In genomic region chr18:53268455-53268854, GRCh38 we compare ENCODE assay signal across 24 cellular contexts.
DNase-seq lines count a peak whose midpoint lies in the region; ATAC-seq and TF ChIP-seq lines count a peak whose summit lies in the region.
"Had no signal": no experiment of that assay in that cellular context is flagged by ENCODE, and none has a peak within 500 bp of the region (broad histone marks: within the 10 kb centered on the region; RNA-seq: fewer than 3 reads in every experiment).

No MANE protein-coding gene starts in this region.

- H3K27ac Mint-ChIP-seq in H9 (peak overlapping the region in 2 of 3 experiments; percentile 32 to 85; a peak in 4 of 7 replicates), glutamatergic neuron (ENCODE audit: unreplicated experiment) (peak overlapping the region; percentile 48), neural progenitor cell (peak overlapping the region; percentile 10), WTC11 (no peak overlapping the region)
- H3K27ac Mint-ChIP-seq: CD14-positive monocyte; CD8-positive, alpha-beta memory T cell; IgD-negative memory B cell had no signal

- no TSS peak for BruUV-seq in PC-9 (replicated peaks; lab: Mats Ljungman, UMichigan)

- no peak overlapping the region for H3K14ac ChIP-seq in H9 (ENCODE audit: insufficient read depth, low read length)

- H3K9me3 Mint-ChIP-seq in H9, result no peaks in the 10 kb centered on the region
- no peaks in the 10 kb centered on the region for H3K9me3 Mint-ChIP-seq in glutamatergic neuron (ENCODE audit: unreplicated experiment)
- no peaks in the 10 kb centered on the region for H3K9me3 Mint-ChIP-seq in neural progenitor cell
- peaks cover 4% of the 10 kb centered on the region; the same call in 1 of the 2 replicates for H3K9me3 Mint-ChIP-seq in WTC11

- H3K36me3 ChIP-seq in neural progenitor cell (no peaks in the 10 kb centered on the region), PC-9 (ENCODE audit: low read depth) (no peaks in the 10 kb centered on the region)
- H3K36me3 ChIP-seq: BE2C, Peyer's patch had no signal

- H2BK5ac ChIP-seq in H9 (ENCODE audit: insufficient read length, low read length), result no peak overlapping the region

- no peaks in the 10 kb centered on the region for H3K9me3 ChIP-seq in H9 (ENCODE audit: control insufficient read depth, low read depth, low read length)
- H3K9me3 ChIP-seq in neural progenitor cell (ENCODE audit: low read depth), result no peaks in the 10 kb centered on the region
- no peaks in the 10 kb centered on the region for H3K9me3 ChIP-seq in PC-9 (ENCODE audit: insufficient read depth, low read depth)
- H3K9me3 ChIP-seq: BE2C, Peyer's patch had no signal

- H3K4me2 ChIP-seq in H9 (ENCODE audit: insufficient read depth, insufficient read length, low read length) (no peak overlapping the region), neural progenitor cell (no peak overlapping the region), PC-9 (no peak overlapping the region)

- H3K4me1 ChIP-seq in H9 (ENCODE audit: insufficient read depth, low read length) (no peaks in the 10 kb centered on the region), neural progenitor cell (no peaks in the 10 kb centered on the region), PC-9 (replicated peaks; ENCODE audit: insufficient read depth) (no peaks in the 10 kb centered on the region)
- H3K4me1 ChIP-seq: BE2C, Peyer's patch had no signal

- H3K79me1 ChIP-seq in H9 (ENCODE audit: insufficient read depth, low read depth, low read length, poor library complexity, severe bottlenecking), result no peaks in the 10 kb centered on the region

- CTCF ChIA-PET in PC-9 (lab: Charles Lee) (no interaction called here), WTC11 (lab: Charles Lee) (no interaction called here)

- H4K8ac ChIP-seq in H9 (replicated peaks; ENCODE audit: insufficient read length, low read depth, low read length), result no peak overlapping the region

- H3K27me3 ChIP-seq in H9 (ENCODE audit: insufficient read depth, low read length) (no peaks in the 10 kb centered on the region), neural progenitor cell (no peaks in the 10 kb centered on the region), PC-9 (ENCODE audit: insufficient read depth, low read depth) (no peaks in the 10 kb centered on the region)
- H3K27me3 ChIP-seq: BE2C, Peyer's patch had no signal

- no peak for TF ChIP-seq CTCF in H9 (conservative IDR thresholded peaks at IDR 0.05)
- TF ChIP-seq CTCF in glutamatergic neuron (IDR thresholded peaks at IDR 0.05; ENCODE audit: partially characterized antibody, unreplicated experiment), result no peak
- TF ChIP-seq CTCF in neural progenitor cell (IDR thresholded peaks at IDR 0.05), result no peak
- no peak for TF ChIP-seq CTCF in PC-9 (conservative IDR thresholded peaks at IDR 0.05)
- TF ChIP-seq CTCF in WTC11 (IDR thresholded peaks at IDR 0.05), result no peak

- no peak overlapping the region for H3K4ac ChIP-seq in H9 (ENCODE audit: low read depth, low read length)

- no peaks in the 10 kb centered on the region for H4K20me1 ChIP-seq in H9 (ENCODE audit: control insufficient read depth, insufficient read depth, insufficient read length)
- no peaks in the 10 kb centered on the region for H4K20me1 ChIP-seq in neural progenitor cell (ENCODE audit: low read depth)
- no peaks in the 10 kb centered on the region for H4K20me1 ChIP-seq in PC-9 (ENCODE audit: insufficient read depth)

- H3K79me2 ChIP-seq in H9 (ENCODE audit: insufficient read depth, low read length) (no peaks in the 10 kb centered on the region), neural progenitor cell (ENCODE audit: low read depth) (no peaks in the 10 kb centered on the region), PC-9 (ENCODE audit: low read depth) (no peaks in the 10 kb centered on the region)

- no peaks in the 10 kb centered on the region for H3F3A ChIP-seq in neural progenitor cell (ENCODE audit: low read depth)
- no peaks in the 10 kb centered on the region for H3F3A ChIP-seq in PC-9 (ENCODE audit: insufficient read depth, low read depth)

- no peak overlapping the region for H2AFZ ChIP-seq in H9 (ENCODE audit: low read length)
- no peak overlapping the region for H2AFZ ChIP-seq in neural progenitor cell (replicated peaks)
- no peak overlapping the region for H2AFZ ChIP-seq in PC-9

- H3K23me2 ChIP-seq in H9 (ENCODE audit: insufficient read length, low read depth, low read length, poor library complexity, severe bottlenecking), result no peaks in the 10 kb centered on the region

- peaks cover 4% of the 10 kb centered on the region in 2 experiments; a peak in 3 of 4 replicates for H3K4me1 Mint-ChIP-seq in H9
- H3K4me1 Mint-ChIP-seq in glutamatergic neuron (ENCODE audit: low read depth, unreplicated experiment), result peaks cover 5% of the 10 kb centered on the region
- peaks cover 8% of the 10 kb centered on the region for H3K4me1 Mint-ChIP-seq in neural progenitor cell
- H3K4me1 Mint-ChIP-seq in WTC11, result peaks cover 6% of the 10 kb centered on the region
- H3K4me1 Mint-ChIP-seq: CD14-positive monocyte; CD8-positive, alpha-beta memory T cell; IgD-negative memory B cell had no signal

- no peak overlapping the region for H4K91ac ChIP-seq in H9 (ENCODE audit: insufficient read length, low read depth, low read length)

- WGBS in H9 (ENCODE audit: extremely low coverage, insufficient read length, low lambda C conversion rate), result no CpG with 5 or more reads among the region's 3 CpGs

- H3K27ac ChIP-seq in H9 (ENCODE audit: insufficient read length, low read depth, low read length) (no peak overlapping the region), neural progenitor cell (no peak overlapping the region), PC-9 (no peak overlapping the region)
- H3K27ac ChIP-seq: HL-60, Peyer's patch, SK-N-MC had no signal

- DNase-seq in H9, result no peak
- DNase-seq in OCI-M1 (lab: John Stamatoyannopoulos, UW), result peak; percentile 1
- DNase-seq in glutamatergic neuron, result no peak
- no peak for DNase-seq in neural progenitor cell (ENCODE audit: low spot score)
- DNase-seq in activated CD4-positive, alpha-beta T cell treated with anti-CD3 and anti-CD28 coated beads, Interleukin-2, amount 50 U/mL, for 48 hours, result no peak
- no peak for DNase-seq in PC-9
- DNase-seq in WTC11 (ENCODE audit: low spot score), result no peak
- DNase-seq: ACHN; BE2C; Calu3; CD8-positive, alpha-beta memory T cell; DMS79 treated with DMSO at 0.1 percent for 48 hours; GF-D8; NCI-H1092 treated with DMSO at 0.1 percent for 48 hours; NCI-H1436; NCI-H187; NCI-H2081 treated with DMSO at 0.1 percent for 48 hours; NCI-H526; Peyer's patch; SIG-M5 had no signal

- H2BK15ac ChIP-seq in H9 (ENCODE audit: low read depth, low read length), result no peak overlapping the region

- H3K4me3 Mint-ChIP-seq in H9, result no peak overlapping the region
- H3K4me3 Mint-ChIP-seq in glutamatergic neuron (ENCODE audit: unreplicated experiment), result no peak overlapping the region
- H3K4me3 Mint-ChIP-seq in neural progenitor cell, result no peak overlapping the region
- no peak overlapping the region for H3K4me3 Mint-ChIP-seq in WTC11
- H3K4me3 Mint-ChIP-seq: CD14-positive monocyte; CD8-positive, alpha-beta memory T cell; IgD-negative memory B cell had no signal

- H2BK12ac ChIP-seq in H9 (ENCODE audit: insufficient read length, low read depth, low read length), result no peak overlapping the region

- H3K56ac ChIP-seq in H9 (ENCODE audit: insufficient read length, low read depth, low read length), result no peak overlapping the region

- no peak overlapping the region for H3K9ac ChIP-seq in H9 (ENCODE audit: extremely low read depth, insufficient read length, low read length)
- no peak overlapping the region for H3K9ac ChIP-seq in neural progenitor cell

- no peak overlapping the region for H2AK5ac ChIP-seq in H9 (ENCODE audit: insufficient read length, low read length)

- POLR2A ChIA-PET in PC-9 (lab: Charles Lee; ENCODE audit: unreplicated experiment) (no interaction called here), WTC11 (lab: Charles Lee) (no interaction called here)

- no peak overlapping the region for H4K5ac ChIP-seq in H9 (ENCODE audit: insufficient read length, low read depth, low read length)

- H2BK20ac ChIP-seq in H9 (ENCODE audit: low read depth, low read length, poor library complexity, severe bottlenecking), result no peak overlapping the region

- no peak overlapping the region for H3T11ph ChIP-seq in H9 (ENCODE audit: low read length)

- no peaks in the 10 kb centered on the region for H3K36me3 Mint-ChIP-seq in H9 (ENCODE audit: insufficient read depth in 1 of 3, low read depth in 3 of 3)
- H3K36me3 Mint-ChIP-seq in glutamatergic neuron (ENCODE audit: unreplicated experiment), result no peaks in the 10 kb centered on the region
- no peaks in the 10 kb centered on the region for H3K36me3 Mint-ChIP-seq in neural progenitor cell
- no peaks in the 10 kb centered on the region for H3K36me3 Mint-ChIP-seq in WTC11
- H3K36me3 Mint-ChIP-seq: CD14-positive monocyte; CD8-positive, alpha-beta memory T cell; IgD-negative memory B cell had no signal

- H3K23ac ChIP-seq in H9 (ENCODE audit: insufficient read length, low read depth, low read length), result no peak overlapping the region

- no peak overlapping the region for H2BK120ac ChIP-seq in H9 (ENCODE audit: low read depth, low read length, poor library complexity, severe bottlenecking)

- ATAC-seq in WTC11, result no peak; the same call in 1 of the 2 replicates

- H3K18ac ChIP-seq in H9 (ENCODE audit: insufficient read length, low read depth, low read length), result no peak overlapping the region

- no peaks in the 10 kb centered on the region for H3K27me3 Mint-ChIP-seq in H9 (ENCODE audit: low read depth)
- peaks cover 2% of the 10 kb centered on the region for H3K27me3 Mint-ChIP-seq in glutamatergic neuron (ENCODE audit: unreplicated experiment)
- no peaks in the 10 kb centered on the region for H3K27me3 Mint-ChIP-seq in neural progenitor cell (ENCODE audit: insufficient read depth, low read depth)
- no peaks in the 10 kb centered on the region for H3K27me3 Mint-ChIP-seq in WTC11 (ENCODE audit: low read depth)
- H3K27me3 Mint-ChIP-seq: CD8-positive, alpha-beta memory T cell; IgD-negative memory B cell had no signal

- intact Hi-C loops in PC-9 (cut with micrococcal nuclease; ENCODE audit: unreplicated experiment), result no loop called here

- H3K9me2 ChIP-seq in PC-9 (ENCODE audit: insufficient read depth), result no peaks in the 10 kb centered on the region

- H3K4me3 ChIP-seq in neural progenitor cell, result no peak overlapping the region
- H3K4me3 ChIP-seq in PC-9, result no peak overlapping the region
- H3K4me3 ChIP-seq: Peyer's patch, SK-N-MC had no signal

TF ChIP-seq in WTC11, 78 proteins besides CTCF, POLR2A, EP300 and RAD21 (continues in another document):
- TF ChIP-seq NFE2L1 (CRISPR knock-in tag; IDR thresholded peaks at IDR 0.05), result no peak
- TF ChIP-seq ATF1 (CRISPR knock-in tag; IDR thresholded peaks at IDR 0.05), result no peak
